In the genomic region with DNA sequence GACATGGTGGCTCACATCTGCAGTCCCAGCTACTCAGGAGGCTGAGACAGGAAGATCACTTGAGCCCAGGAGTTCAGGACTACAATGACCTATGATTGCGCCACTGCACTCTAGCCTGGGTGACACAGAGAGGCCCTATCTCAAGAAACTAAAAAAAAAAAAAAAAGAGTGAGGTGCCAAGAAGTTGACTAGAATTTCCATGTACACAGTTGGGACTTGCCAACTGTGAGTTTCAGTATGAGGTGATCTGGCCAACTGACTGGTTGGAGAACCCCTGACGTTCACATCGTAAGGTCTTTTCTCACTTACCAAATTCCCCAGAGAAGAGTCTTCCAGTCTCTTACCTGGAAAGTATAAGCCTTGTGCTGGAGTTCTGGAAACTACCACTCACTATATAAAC, we compare ENCODE assay signal across 10 cellular contexts. TPM values are rescaled to one million over a fixed set of nuclear protein-coding genes. Genes with fewer than 3 reads are reported as not detected.
DNase-seq lines count a peak whose midpoint lies in the region; ATAC-seq, FAIRE-seq and TF ChIP-seq lines count a peak whose summit lies in the region.
"Had no signal": no experiment of that assay in that cellular context is flagged by ENCODE, and none has a peak within 500 bp of the region (broad histone marks: within the 10 kb centered on the region; RNA-seq: fewer than 3 reads in every experiment).

No MANE protein-coding gene starts in this region.

- no peaks in the 10 kb centered on the region for H3K36me3 ChIP-seq in mammary epithelial cell (ENCODE audit: insufficient read depth, low read length)
- no peaks in the 10 kb centered on the region for H3K36me3 ChIP-seq in breast epithelium
- H3K36me3 ChIP-seq in GM12878 (ENCODE audit: control insufficient read depth in 2 of 2, insufficient read depth in 2 of 2, low read length in 1 of 2), result no peaks in the 10 kb centered on the region
- peaks cover 0 to 8% (median 2%) of the 10 kb centered on the region in 4 donors for H3K36me3 ChIP-seq in upper lobe of left lung
- peaks cover 0 to 4% of the 10 kb centered on the region in 2 experiments for H3K36me3 ChIP-seq in SK-N-SH (replicated peaks in 1 of 2; ENCODE audit: control insufficient read depth in 1 of 2, insufficient read depth in 2 of 2, low read length in 1 of 2)

- TF ChIP-seq RAD21 in GM12878 (IDR thresholded peaks at IDR 0.05; ENCODE audit: insufficient read depth, low read depth, low read length), result no peak
- no peak for TF ChIP-seq RAD21 in SK-N-SH (IDR thresholded peaks at IDR 0.05; ENCODE audit: low read length)

- RAD21 ChIA-PET in GM12878 (lab: Charles Lee; ENCODE audit: unreplicated experiment), result interaction anchor here (0.7 to 1.4 kb wide), 2 partner anchors 62 to 112 kb away, joined by 4 read pairs; no protein-coding TSS in a partner anchor

- 58% methylated on average over 2 of the region's 3 CpGs for WGBS in mammary epithelial cell (ENCODE audit: low coverage, missing lambda C conversion rate)
- WGBS in GM12878 (ENCODE audit: insufficient coverage, insufficient replicate concordance, low lambda C conversion rate, missing lambda C conversion rate), result 10% methylated on average over 3 of the region's 3 CpGs
- 48 to 73% methylated on average over 2 to 3 of the region's 3 CpGs for WGBS in upper lobe of left lung, 2 donors
- WGBS in SK-N-SH (ENCODE audit: low lambda C conversion rate), result 85% methylated on average over 2 of the region's 3 CpGs

- H2AFZ ChIP-seq in mammary epithelial cell (ENCODE audit: low read depth, low read length) (no peak overlapping the region), GM12878 (ENCODE audit: control insufficient read depth, low read depth, low read length) (no peak overlapping the region), SK-N-SH (ENCODE audit: low read depth) (no peak overlapping the region)

- no peaks in the 10 kb centered on the region for H3K27me3 ChIP-seq in mammary epithelial cell (ENCODE audit: insufficient read depth, low read length)
- H3K27me3 ChIP-seq in breast epithelium, result no peaks in the 10 kb centered on the region
- no peaks in the 10 kb centered on the region for H3K27me3 ChIP-seq in GM12878 (replicated peaks in 1 of 2; ENCODE audit: control insufficient read depth in 2 of 2, insufficient read depth in 2 of 2, low read length in 1 of 2)
- H3K27me3 ChIP-seq in upper lobe of left lung, result no peaks in the 10 kb centered on the region
- H3K27me3 ChIP-seq in SK-N-SH (ENCODE audit: insufficient read depth), result no peaks in the 10 kb centered on the region
- H3K27me3 ChIP-seq: foreskin keratinocyte had no signal

- H3K79me2 ChIP-seq in mammary epithelial cell (ENCODE audit: insufficient read depth, low read length) (peaks cover 5% of the 10 kb centered on the region), GM12878 (ENCODE audit: control insufficient read depth, insufficient read depth, low read length) (peaks cover 4% of the 10 kb centered on the region), SK-N-SH (ENCODE audit: insufficient read depth) (no peaks in the 10 kb centered on the region)

- H3K9ac ChIP-seq in mammary epithelial cell (ENCODE audit: insufficient read depth, low read length) (no peak overlapping the region), GM12878 (ENCODE audit: control insufficient read depth, insufficient read depth, low read length) (no peak overlapping the region), SK-N-SH (no peak overlapping the region)

- H3K9me3 ChIP-seq in mammary epithelial cell (replicated peaks; ENCODE audit: insufficient read depth, low read length) (no peaks in the 10 kb centered on the region), breast epithelium (no peaks in the 10 kb centered on the region), GM12878 (replicated peaks; ENCODE audit: control insufficient read depth, insufficient read depth, low read length) (no peaks in the 10 kb centered on the region), upper lobe of left lung (no peaks in the 10 kb centered on the region), SK-N-SH (no peaks in the 10 kb centered on the region)

- no peak for TF ChIP-seq EP300 in GM12878 (IDR thresholded peaks at IDR 0.05; ENCODE audit: borderline replicate concordance in 1 of 2, control insufficient read depth in 1 of 2, low read depth in 2 of 2, low read length in 2 of 2)
- no peak for TF ChIP-seq EP300 in upper lobe of left lung (IDR thresholded peaks at IDR 0.05)
- no peak for TF ChIP-seq EP300 in SK-N-SH (IDR thresholded peaks at IDR 0.05; ENCODE audit: borderline replicate concordance in 1 of 2, low read depth in 1 of 2, low read length in 1 of 2)

- in situ Hi-C loops in mammary epithelial cell (cut with MboI; ENCODE audit: low sequenced_read_pairs in 2 of 2) (no loop called here), GM12878 (cut with MboI) (no loop called here)

- peak; percentile 31 for DNase-seq in mammary epithelial cell
- DNase-seq in breast epithelium (ENCODE audit: low spot score in 2 of 2), result no peak
- no peak for DNase-seq in GM12878 (ENCODE audit: low read depth, low spot score)
- DNase-seq in upper lobe of left lung, result peak in 1 of 2 donors; percentile 90
- no peak for DNase-seq in SK-N-SH
- no peak for DNase-seq in islet precursor cell
- DNase-seq: effector CD8-positive, alpha-beta T cell; immature natural killer cell; NCI-H1694 treated with DMSO at 0.1 percent for 48 hours had no signal

- H3K4me1 ChIP-seq in mammary epithelial cell (ENCODE audit: insufficient read depth, low read length) (peaks cover 4% of the 10 kb centered on the region), breast epithelium (peaks cover 0 to 7% of the 10 kb centered on the region in 2 donors), GM12878 (ENCODE audit: control insufficient read depth, insufficient read depth, low read length) (peaks cover 10% of the 10 kb centered on the region), upper lobe of left lung (peaks cover 13 to 23% (median 21%) of the 10 kb centered on the region in 4 donors), SK-N-SH (ENCODE audit: control insufficient read depth in 1 of 2, insufficient read depth in 2 of 2, low read depth in 1 of 2, low read length in 1 of 2) (no peaks in the 10 kb centered on the region; a peak in 2 of 4 replicates)
- H3K4me1 ChIP-seq: foreskin keratinocyte had no signal

- H3K9me2 ChIP-seq in SK-N-SH, result no peaks in the 10 kb centered on the region

- TF ChIP-seq POLR2A in breast epithelium (IDR thresholded peaks at IDR 0.05) (no peak), GM12878 (IDR thresholded peaks at IDR 0.05; ENCODE audit: low read depth, low read length) (no peak), upper lobe of left lung (IDR thresholded peaks at IDR 0.05) (no peak)

- H3K27ac ChIP-seq in mammary epithelial cell (ENCODE audit: insufficient read depth, low read depth, low read length) (no peak overlapping the region), breast epithelium (no peak overlapping the region), GM12878 (ENCODE audit: control insufficient read depth, insufficient read depth) (no peak overlapping the region), upper lobe of left lung (peak overlapping the region in 3 of 4 donors; percentile 38 to 70 (median 64)), SK-N-SH (ENCODE audit: low read depth in 2 of 2, low read length in 1 of 2) (no peak overlapping the region)
- H3K27ac ChIP-seq: foreskin keratinocyte had no signal

- TF ChIP-seq CTCF in mammary epithelial cell (conservative IDR thresholded peaks at IDR 0.05 in 1 of 2, IDR thresholded peaks at IDR 0.05 in 1 of 2; ENCODE audit: extremely low read depth in 1 of 2, insufficient read depth in 1 of 2, low read depth in 1 of 2, low read length in 2 of 2) (no peak), breast epithelium (IDR thresholded peaks at IDR 0.05) (no peak), GM12878 (IDR thresholded peaks at IDR 0.05 in 2 of 3, conservative IDR thresholded peaks at IDR 0.05 in 1 of 3; ENCODE audit: control insufficient read depth in 2 of 3, extremely low read depth in 1 of 3, insufficient read depth in 1 of 3, low read depth in 3 of 3, low read length in 3 of 3) (no peak), upper lobe of left lung (IDR thresholded peaks at IDR 0.05) (no peak), SK-N-SH (IDR thresholded peaks at IDR 0.05) (no peak)

- FAIRE-seq in GM12878 (lab: Jason Lieb, UNC), result no peak

- no peaks in the 10 kb centered on the region for H3F3A ChIP-seq in SK-N-SH (replicated peaks; ENCODE audit: insufficient read depth)

- SMC1A ChIA-PET in GM12878 (lab: Charles Lee; ENCODE audit: uncharacterized antibody, unreplicated experiment), result interaction anchor here (1.0 kb wide), 1 partner anchor 16 kb away, joined by 4 read pairs; no protein-coding TSS in a partner anchor

- intact Hi-C loops in mammary epithelial cell (cut with micrococcal nuclease), result no loop called here
- intact Hi-C loops in breast epithelium (cut with DNase I; ENCODE audit: low total_unique reads), result no loop called here
- intact Hi-C loops in GM12878 (cut with micrococcal nuclease; ENCODE audit: unreplicated experiment), result no loop called here

- H3K4me2 ChIP-seq in mammary epithelial cell (ENCODE audit: insufficient read depth, low read depth, low read length), result no peak overlapping the region
- 0 out of 2 replicates have a peak overlapping the region, but pooled peaks have one; percentile 2 for H3K4me2 ChIP-seq in GM12878 (ENCODE audit: control insufficient read depth, insufficient read depth)
- no peak overlapping the region for H3K4me2 ChIP-seq in SK-N-SH

- POLR2A ChIA-PET in GM12878 (lab: Charles Lee) (interaction anchor here (1.0 to 1.1 kb wide), 2 partner anchors 16 to 18 kb away, joined by 3 to 4 read pairs; no protein-coding TSS in a partner anchor), SK-N-SH (lab: Yijun Ruan, JAX) (no interaction called here)

- no peaks in the 10 kb centered on the region for H4K20me1 ChIP-seq in mammary epithelial cell (ENCODE audit: insufficient read depth, low read length)
- no peaks in the 10 kb centered on the region for H4K20me1 ChIP-seq in GM12878 (ENCODE audit: control insufficient read depth, insufficient read depth)
- no peaks in the 10 kb centered on the region for H4K20me1 ChIP-seq in SK-N-SH (ENCODE audit: insufficient read depth)

- H3K4me3 ChIP-seq in mammary epithelial cell (replicated peaks in 1 of 3; ENCODE audit: insufficient read depth in 1 of 3, low read depth in 2 of 3, low read length in 3 of 3) (no peak overlapping the region), breast epithelium (no peak overlapping the region), GM12878 (no peak overlapping the region), upper lobe of left lung (no peak overlapping the region), SK-N-SH (ENCODE audit: low read depth in 2 of 2, low read length in 1 of 2) (no peak overlapping the region)

- BruUV-seq in mammary epithelial cell (replicated peaks; lab: Mats Ljungman, UMichigan) (no TSS peak), GM12878 (replicated peaks; lab: Mats Ljungman, UMichigan) (no TSS peak)

- peak; percentile 8 for ATAC-seq in GM12878
- ATAC-seq in upper lobe of left lung (ENCODE audit: low FRiP score in 2 of 2), result no peak
- ATAC-seq: foreskin keratinocyte had no signal

- CTCF ChIA-PET in mammary epithelial cell (lab: Charles Lee; ENCODE audit: low non-redundant PET), result no interaction called here
- CTCF ChIA-PET in GM12878 (lab: Yijun Ruan, JAX), result interaction anchor here (0.5 kb wide), 1 partner anchor 485 kb away, joined by 3 read pairs; no protein-coding TSS in a partner anchor
- CTCF ChIA-PET in SK-N-SH (lab: Yijun Ruan, JAX), result no interaction called here

- dilution Hi-C loops in mammary epithelial cell (cut with HindIII; ENCODE audit: low sequenced_read_pairs), result loop anchor here (5.0 kb wide), 4 partner anchors 49 to 166 kb away; a partner anchor contains a TSS

RNA-seq across cellular contexts. Expression of a gene that starts 3.1 kb away (rescaled TPM):
- total RNA-seq in mammary epithelial cell (10 to 100 TPM; 12.7 to 16.4 TPM), breast epithelium (10 to 100 TPM; 29.3 to 41.7 (median 30.8) TPM), GM12878 (2014; rRNA removed) (31.9 and 32.3 TPM in 2 replicates), GM12878 (2014; rRNA removed; fragmentation: Illumina TruSeq; extraction: Trizol) (34.9 and 35.1 TPM in 2 replicates), GM12878 (2021) (18.4 and 22.4 TPM in 2 replicates), upper lobe of left lung (10 to 100 TPM; 18.4 to 33.4 (median 24.2) TPM)
- polyA plus RNA-seq in mammary epithelial cell (53.3 TPM), GM12878 (2011; rRNA removed) (26.3 and 33.1 TPM in 2 replicates), GM12878 (2014; fragmentation: Illumina TruSeq; extraction: Trizol) (26.8 and 31.4 TPM in 2 replicates), GM12878 (2014; fragmentation: Nextera tagmentation; extraction: Ambion mirVana) (10 to 100 TPM; 41.3 to 45.9 TPM), GM12878 (2014; rRNA removed) (35.4 and 40.0 TPM in 2 replicates), GM12878 (2016; fragmentation: Nextera tagmentation; extraction: Ambion mirVana) (10 to 100 TPM; 36.9 to 44.3 TPM), SK-N-SH (2012; rRNA removed) (51.0 and 54.4 TPM in 2 replicates)
- polyA minus RNA-seq in mammary epithelial cell, result 24.2 TPM
- total RNA-seq in GM12878 (2013; cell fraction: nucleolus; rRNA removed), result 10.2 and 11.0 TPM in 2 replicates
- polyA plus RNA-seq in GM12878 (2011; ENCODE audit: low read depth), result 13.5 TPM
- polyA plus RNA-seq in GM12878 (2011; cell fraction: cytosol; rRNA removed), result 43.0 and 45.7 TPM in 2 replicates
- 21.0 and 22.3 TPM in 2 replicates for polyA plus RNA-seq in GM12878 (2011; cell fraction: nucleus; rRNA removed)
- 15.7 and 18.6 TPM in 2 replicates for polyA plus RNA-seq in GM12878 (2012)
- 23.8 and 28.7 TPM in 2 replicates for polyA minus RNA-seq in GM12878 (2011; rRNA and poly(A)+ RNA removed)
- 6.1 and 6.7 TPM in 2 replicates for polyA minus RNA-seq in GM12878 (2011; cell fraction: cytosol; rRNA and poly(A)+ RNA removed)
- polyA minus RNA-seq in GM12878 (2011; cell fraction: nucleus; rRNA and poly(A)+ RNA removed), result 3.7 and 6.0 TPM in 2 replicates
- polyA plus RNA-seq in SK-N-SH (2012; cell fraction: cytosol; rRNA removed), result 37.1 and 45.1 TPM in 2 replicates
- 42.9 and 56.8 TPM in 2 replicates for polyA plus RNA-seq in SK-N-SH (2012; cell fraction: nucleus; rRNA removed)

RNA-seq across cellular contexts. Expression of a gene that starts 11.5 kb away (rescaled TPM):
- total RNA-seq in mammary epithelial cell (under 1 TPM; 0.33 to 0.52 TPM), breast epithelium (1 to 10 TPM in 1 of 3 donors, under 1 TPM in 2; 0.96 to 2.3 (median 0.98) TPM), GM12878 (2014; rRNA removed) (not detected in 2 replicates), GM12878 (2014; rRNA removed; fragmentation: Illumina TruSeq; extraction: Trizol) (0.04 and 0.05 TPM in 2 replicates), GM12878 (2021) (0.08 and 0.11 TPM in 2 replicates), upper lobe of left lung (10 to 100 TPM in 4 of 6 donors, 1 to 10 TPM in 2; 3.5 to 22.8 (median 11.9) TPM)
- polyA plus RNA-seq in mammary epithelial cell (0.24 TPM), GM12878 (2011; rRNA removed) (0.04 TPM in 1 of 2 replicates, not detected in the other), GM12878 (2014; fragmentation: Illumina TruSeq; extraction: Trizol) (0.03 TPM in 1 of 2 replicates, not detected in the other), GM12878 (2014; fragmentation: Nextera tagmentation; extraction: Ambion mirVana) (not detected), GM12878 (2014; rRNA removed) (0.17 and 0.19 TPM in 2 replicates), GM12878 (2016; fragmentation: Nextera tagmentation; extraction: Ambion mirVana) (under 1 TPM in 1 of 2 experiments, not detected in 1; 0.07 TPM), SK-N-SH (2012; rRNA removed) (0.06 and 0.08 TPM in 2 replicates)
- polyA minus RNA-seq in mammary epithelial cell, result not detected
- total RNA-seq in GM12878 (2013; cell fraction: nucleolus; rRNA removed), result 0.21 TPM in 1 of 2 replicates, not detected in the other
- polyA plus RNA-seq in GM12878 (2011; ENCODE audit: low read depth), result not detected
- 0.03 and 0.10 TPM in 2 replicates for polyA plus RNA-seq in GM12878 (2011; cell fraction: cytosol; rRNA removed)
- polyA plus RNA-seq in GM12878 (2011; cell fraction: nucleus; rRNA removed), result 0.07 and 0.40 TPM in 2 replicates
- polyA plus RNA-seq in GM12878 (2012), result not detected in 2 replicates
- not detected in 2 replicates for polyA minus RNA-seq in GM12878 (2011; rRNA and poly(A)+ RNA removed)
- polyA minus RNA-seq in GM12878 (2011; cell fraction: cytosol; rRNA and poly(A)+ RNA removed), result not detected in 2 replicates
- not detected in 2 replicates for polyA minus RNA-seq in GM12878 (2011; cell fraction: nucleus; rRNA and poly(A)+ RNA removed)
- 0.03 TPM in 2 replicates for polyA plus RNA-seq in SK-N-SH (2012; cell fraction: cytosol; rRNA removed)
- 0.22 and 0.39 TPM in 2 replicates for polyA plus RNA-seq in SK-N-SH (2012; cell fraction: nucleus; rRNA removed)
- polyA plus RNA-seq: immature natural killer cell had no signal

RNA-seq across cellular contexts. Expression of a gene that starts 11.6 kb away (rescaled TPM):
- total RNA-seq in mammary epithelial cell (10 to 100 TPM; 12.7 to 20.2 TPM), breast epithelium (10 to 100 TPM; 13.8 to 25.8 (median 18.6) TPM), GM12878 (2014; rRNA removed) (0.62 and 0.71 TPM in 2 replicates), GM12878 (2014; rRNA removed; fragmentation: Illumina TruSeq; extraction: Trizol) (0.67 and 0.74 TPM in 2 replicates), GM12878 (2021) (1.4 and 2.1 TPM in 2 replicates), upper lobe of left lung (100 to 1,000 TPM in 3 of 6 donors, 10 to 100 TPM in 3; 62.9 to 281 (median 122) TPM)
- polyA plus RNA-seq in mammary epithelial cell (13.1 TPM), GM12878 (2011; rRNA removed) (0.68 and 0.84 TPM in 2 replicates), GM12878 (2014; fragmentation: Illumina TruSeq; extraction: Trizol) (1.7 and 2.2 TPM in 2 replicates), GM12878 (2014; fragmentation: Nextera tagmentation; extraction: Ambion mirVana) (under 1 TPM; 0.26 to 0.35 TPM), GM12878 (2014; rRNA removed) (0.89 and 1.9 TPM in 2 replicates), GM12878 (2016; fragmentation: Nextera tagmentation; extraction: Ambion mirVana) (under 1 TPM; 0.15 to 0.35 TPM), SK-N-SH (2012; rRNA removed) (3.4 and 4.3 TPM in 2 replicates)
- polyA minus RNA-seq in mammary epithelial cell, result 57.9 TPM
- total RNA-seq in GM12878 (2013; cell fraction: nucleolus; rRNA removed), result 0.33 TPM in 1 of 2 replicates, not detected in the other
- polyA plus RNA-seq in GM12878 (2011; ENCODE audit: low read depth), result 0.30 TPM
- polyA plus RNA-seq in GM12878 (2011; cell fraction: cytosol; rRNA removed), result 0.77 and 1.1 TPM in 2 replicates
- polyA plus RNA-seq in GM12878 (2011; cell fraction: nucleus; rRNA removed), result 0.51 and 0.58 TPM in 2 replicates
- polyA plus RNA-seq in GM12878 (2012), result 0.61 and 0.79 TPM in 2 replicates
- 0.22 and 0.88 TPM in 2 replicates for polyA minus RNA-seq in GM12878 (2011; rRNA and poly(A)+ RNA removed)
- not detected in 2 replicates for polyA minus RNA-seq in GM12878 (2011; cell fraction: cytosol; rRNA and poly(A)+ RNA removed)
- 0.12 TPM in 1 of 2 replicates, not detected in the other for polyA minus RNA-seq in GM12878 (2011; cell fraction: nucleus; rRNA and poly(A)+ RNA removed)
- 3.6 and 4.6 TPM in 2 replicates for polyA plus RNA-seq in SK-N-SH (2012; cell fraction: cytosol; rRNA removed)
- polyA plus RNA-seq in SK-N-SH (2012; cell fraction: nucleus; rRNA removed), result 1.5 and 1.7 TPM in 2 replicates

RNA-seq across cellular contexts. Expression of a gene that starts 17.7 kb away (rescaled TPM):
- total RNA-seq in mammary epithelial cell, result 10 to 100 TPM in 1 of 2 donors, 1 to 10 TPM in 1; 3.5 to 14.4 TPM
- polyA plus RNA-seq in mammary epithelial cell, result 14.6 TPM
- 23.4 TPM for polyA minus RNA-seq in mammary epithelial cell
- 10 to 100 TPM; 25.2 to 67.4 (median 42.3) TPM for total RNA-seq in breast epithelium
- 28.7 and 33.9 TPM in 2 replicates for total RNA-seq in GM12878 (2013; cell fraction: nucleolus; rRNA removed)
- total RNA-seq in GM12878 (2014; rRNA removed), result 43.9 and 45.7 TPM in 2 replicates
- total RNA-seq in GM12878 (2014; rRNA removed; fragmentation: Illumina TruSeq; extraction: Trizol), result 39.8 and 42.7 TPM in 2 replicates
- total RNA-seq in GM12878 (2021), result 70.0 and 75.2 TPM in 2 replicates
- 18.2 TPM for polyA plus RNA-seq in GM12878 (2011; ENCODE audit: low read depth)
- polyA plus RNA-seq in GM12878 (2011; rRNA removed), result 27.3 and 43.5 TPM in 2 replicates
- 48.7 and 59.8 TPM in 2 replicates for polyA plus RNA-seq in GM12878 (2011; cell fraction: cytosol; rRNA removed)
- 81.3 and 85.2 TPM in 2 replicates for polyA plus RNA-seq in GM12878 (2011; cell fraction: nucleus; rRNA removed)
- 33.8 and 44.4 TPM in 2 replicates for polyA plus RNA-seq in GM12878 (2012)
- 50.3 and 68.4 TPM in 2 replicates for polyA plus RNA-seq in GM12878 (2014; fragmentation: Illumina TruSeq; extraction: Trizol)
- 1 to 10 TPM; 6.5 to 7.3 TPM for polyA plus RNA-seq in GM12878 (2014; fragmentation: Nextera tagmentation; extraction: Ambion mirVana)
- polyA plus RNA-seq in GM12878 (2014; rRNA removed), result 55.4 and 69.2 TPM in 2 replicates
- polyA plus RNA-seq in GM12878 (2016; fragmentation: Nextera tagmentation; extraction: Ambion mirVana), result 10 to 100 TPM; 29.6 to 31.2 TPM
- 27.4 and 32.8 TPM in 2 replicates for polyA minus RNA-seq in GM12878 (2011; rRNA and poly(A)+ RNA removed)
- polyA minus RNA-seq in GM12878 (2011; cell fraction: cytosol; rRNA and poly(A)+ RNA removed), result 14.8 and 18.0 TPM in 2 replicates
- polyA minus RNA-seq in GM12878 (2011; cell fraction: nucleus; rRNA and poly(A)+ RNA removed), result 13.5 and 18.7 TPM in 2 replicates
- 100 to 1,000 TPM in 5 of 6 donors, 10 to 100 TPM in 1; 67.3 to 336 (median 176) TPM for total RNA-seq in upper lobe of left lung
- polyA plus RNA-seq in SK-N-SH (2012; rRNA removed), result 17.3 and 24.6 TPM in 2 replicates
- polyA plus RNA-seq in SK-N-SH (2012; cell fraction: cytosol; rRNA removed), result 13.2 and 16.2 TPM in 2 replicates
- polyA plus RNA-seq in SK-N-SH (2012; cell fraction: nucleus; rRNA removed), result 30.4 and 40.1 TPM in 2 replicates

RNA-seq across cellular contexts. Expression of a gene that starts 24.2 kb away (rescaled TPM):
- 10 to 100 TPM; 29.0 to 56.6 TPM for total RNA-seq in mammary epithelial cell
- polyA plus RNA-seq in mammary epithelial cell, result 19.1 TPM
- polyA minus RNA-seq in mammary epithelial cell, result 94.6 TPM
- 10 to 100 TPM; 17.0 to 26.9 (median 21.0) TPM for total RNA-seq in breast epithelium
- 96.1 and 101 TPM in 2 replicates for total RNA-seq in GM12878 (2013; cell fraction: nucleolus; rRNA removed)
- 21.2 and 22.7 TPM in 2 replicates for total RNA-seq in GM12878 (2014; rRNA removed)
- total RNA-seq in GM12878 (2014; rRNA removed; fragmentation: Illumina TruSeq; extraction: Trizol), result 8.0 and 9.0 TPM in 2 replicates
- total RNA-seq in GM12878 (2021), result 92.7 and 100 TPM in 2 replicates
- 24.1 TPM for polyA plus RNA-seq in GM12878 (2011; ENCODE audit: low read depth)
- polyA plus RNA-seq in GM12878 (2011; rRNA removed), result 7.3 and 11.6 TPM in 2 replicates
- polyA plus RNA-seq in GM12878 (2011; cell fraction: cytosol; rRNA removed), result 13.9 and 15.5 TPM in 2 replicates
- 79.6 and 97.5 TPM in 2 replicates for polyA plus RNA-seq in GM12878 (2011; cell fraction: nucleus; rRNA removed)
- 34.4 and 36.6 TPM in 2 replicates for polyA plus RNA-seq in GM12878 (2012)
- 7.4 and 21.1 TPM in 2 replicates for polyA plus RNA-seq in GM12878 (2014; fragmentation: Illumina TruSeq; extraction: Trizol)
- 1 to 10 TPM in 1 of 2 experiments, under 1 TPM in 1; 0.55 to 1.2 TPM for polyA plus RNA-seq in GM12878 (2014; fragmentation: Nextera tagmentation; extraction: Ambion mirVana)
- 21.9 and 25.3 TPM in 2 replicates for polyA plus RNA-seq in GM12878 (2014; rRNA removed)
- 10 to 100 TPM; 21.7 to 23.8 TPM for polyA plus RNA-seq in GM12878 (2016; fragmentation: Nextera tagmentation; extraction: Ambion mirVana)
- polyA minus RNA-seq in GM12878 (2011; rRNA and poly(A)+ RNA removed), result 29.1 and 40.1 TPM in 2 replicates
- polyA minus RNA-seq in GM12878 (2011; cell fraction: cytosol; rRNA and poly(A)+ RNA removed), result 16.2 and 17.2 TPM in 2 replicates
- 38.9 and 62.0 TPM in 2 replicates for polyA minus RNA-seq in GM12878 (2011; cell fraction: nucleus; rRNA and poly(A)+ RNA removed)
- 10 to 100 TPM; 14.6 to 67.1 (median 34.2) TPM for total RNA-seq in upper lobe of left lung
- polyA plus RNA-seq in SK-N-SH (2012; rRNA removed), result 12.2 and 21.8 TPM in 2 replicates
- 6.9 and 10.2 TPM in 2 replicates for polyA plus RNA-seq in SK-N-SH (2012; cell fraction: cytosol; rRNA removed)
- 63.1 and 71.2 TPM in 2 replicates for polyA plus RNA-seq in SK-N-SH (2012; cell fraction: nucleus; rRNA removed)

Comparison
In these comparisons a context has a peak if more than half of its experiments do, and no peak if none do; other contexts are left out.
1. H3K27ac ChIP-seq: peak in upper lobe of left lung (3 of 4); none in mammary epithelial cell (single experiment), breast epithelium (0 of 2), GM12878 (single experiment) and SK-N-SH (0 of 2).
2. RNA of a gene that starts 11.6 kb away (total RNA-seq): 62.9 to 281 TPM in upper lobe of left lung, 12.7 to 20.2 TPM in mammary epithelial cell and 13.8 to 25.8 TPM in breast epithelium; 0.33 to 2.1 TPM in GM12878; every median in the first group is over 4 times any median in the second.